Comparison of ENCODE assay signal across 17 cellular contexts in the genomic region with DNA sequence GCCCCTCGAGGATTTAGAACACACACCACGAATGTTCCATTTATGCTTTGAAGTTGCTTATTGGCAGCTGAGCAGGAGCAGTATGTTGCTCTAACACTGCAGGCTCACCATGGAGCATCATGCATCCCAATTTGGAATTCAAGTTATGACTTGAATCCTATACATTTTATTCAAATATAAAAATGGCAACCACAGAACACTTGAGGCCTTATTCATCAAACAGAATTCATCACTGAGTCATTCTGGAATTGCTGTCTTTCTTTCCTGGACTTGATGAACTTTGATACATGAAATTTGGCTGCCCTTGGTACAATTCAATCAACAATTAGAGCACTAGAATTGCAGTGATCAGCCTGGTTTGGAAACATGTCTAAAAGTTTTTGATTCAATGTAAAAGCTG. TPM values are rescaled to one million over a fixed set of nuclear protein-coding genes. Genes with fewer than 3 reads are reported as not detected.
A peak's percentile ranks its signal among the peaks of the same experiment; 100 is the strongest.
DNase-seq lines count a peak whose midpoint lies in the region; ATAC-seq, FAIRE-seq and TF ChIP-seq lines count a peak whose summit lies in the region.
"Had no signal": no experiment of that assay in that cellular context is flagged by ENCODE, and none has a peak within 500 bp of the region (broad histone marks: within the 10 kb centered on the region; RNA-seq: fewer than 3 reads in every experiment).

No MANE protein-coding gene starts in this region.

- DNase-seq in AG04450 (ENCODE audit: low read depth, low spot score): peak; percentile 38
- peak; percentile 84 for DNase-seq in LHCN-M2 (ENCODE audit: low read depth)
- peak; percentile 66 for DNase-seq in brain microvascular endothelial cell
- peak; percentile 30 for DNase-seq in hepatic stellate cell (ENCODE audit: low spot score)
- DNase-seq in GM19239 (ENCODE audit: insufficient read length, low spot score): no peak
- DNase-seq in colonic mucosa: no peak
- DNase-seq: activated T-cell treated with anti-CD3 and anti-CD28 coated beads, Interleukin-2, amount 50 U/mL, for 4 hours; amygdala; BE2C; endodermal cell; NCI-H187; stimulated activated CD4-positive, alpha-beta T cell treated with anti-CD3 and anti-CD28 coated beads, Interleukin-4, amount 100 ng/mL, for 24 hours; stimulated activated naive CD4-positive, alpha-beta T cell had no signal

- H3K9me3 ChIP-seq in AG04450 (ENCODE audit: control insufficient read depth, insufficient read depth, low read length) (no peaks in the 10 kb centered on the region), colonic mucosa (no peaks in the 10 kb centered on the region)
- H3K9me3 ChIP-seq: BE2C, HAP-1 had no signal

- intact Hi-C loops in colonic mucosa (cut with DNase I): no loop called here

- H3K27ac ChIP-seq in AG04450 (ENCODE audit: low read depth, low read length) (peak overlapping the region; percentile 40), brain microvascular endothelial cell (peak overlapping the region; percentile 79), colonic mucosa (no peak overlapping the region)

- peaks cover 45% of the 10 kb centered on the region for H3K36me3 ChIP-seq in brain microvascular endothelial cell (replicated peaks)
- no peaks in the 10 kb centered on the region for H3K36me3 ChIP-seq in colonic mucosa
- H3K36me3 ChIP-seq: BE2C, HAP-1 had no signal

- in situ Hi-C loops in brain microvascular endothelial cell (cut with HindIII; ENCODE audit: low pct_ligation_motif_present, low sequenced_read_pairs): no loop called here

- H3K27me3 ChIP-seq in AG04450 (ENCODE audit: control insufficient read depth, insufficient read depth, low read length) (no peaks in the 10 kb centered on the region), brain microvascular endothelial cell (replicated peaks) (no peaks in the 10 kb centered on the region), colonic mucosa (no peaks in the 10 kb centered on the region)
- H3K27me3 ChIP-seq: BE2C had no signal

- H3K4me3 ChIP-seq in AG04450 (ENCODE audit: low read depth, low read length): no peak overlapping the region
- no peak overlapping the region for H3K4me3 ChIP-seq in brain microvascular endothelial cell (ENCODE audit: low read depth, low read length)
- no peak overlapping the region for H3K4me3 ChIP-seq in colonic mucosa
- H3K4me3 ChIP-seq: HAP-1, K562 had no signal

- ATAC-seq in GM21381 (IDR thresholded peaks at IDR 0.05; ENCODE audit: unreplicated experiment): no peak
- ATAC-seq in activated CD4-positive, CD25-positive, alpha-beta regulatory T cell treated with anti-CD3 and anti-CD28 coated beads, Interleukin-2, amount 50 U/mL, for 24 hours: no peak
- ATAC-seq: activated T-cell treated with anti-CD3 and anti-CD28 coated beads, Interleukin-2, amount 50 U/mL, for 4 hours; K562 had no signal

- no peak for FAIRE-seq in GM19239 (lab: Jason Lieb, UNC)
- FAIRE-seq: K562 had no signal

- H3K9ac ChIP-seq in colonic mucosa (ENCODE audit: low read depth in 2 of 2, low read length in 2 of 2): no peak overlapping the region

- no peaks in the 10 kb centered on the region for H3K4me1 ChIP-seq in colonic mucosa
- H3K4me1 ChIP-seq: BE2C had no signal

- POLR2A ChIA-PET in AG04450 (lab: Yijun Ruan, JAX): interaction anchor here (0.6 to 1.0 kb wide), 3 partner anchors 13 to 40 kb away, joined by 3 to 6 read pairs (median 4); no protein-coding TSS in a partner anchor

- no peak for TF ChIP-seq CTCF in AG04450 (IDR thresholded peaks at IDR 0.05; ENCODE audit: low read depth, low read length)
- no peak for TF ChIP-seq CTCF in brain microvascular endothelial cell (IDR thresholded peaks at IDR 0.05; ENCODE audit: low read depth, low read length, missing control alignments)
- no peak for TF ChIP-seq CTCF in colonic mucosa (IDR thresholded peaks at IDR 0.05)

- CTCF ChIA-PET in AG04450 (lab: Charles Lee): interaction anchor here (0.6 to 1.1 kb wide), 4 partner anchors 70 to 486 kb away, joined by 3 to 4 read pairs (median 3); no protein-coding TSS in a partner anchor

RNA-seq across cellular contexts. Expression of a gene that starts 24.5 kb away (rescaled TPM):
- polyA plus RNA-seq in AG04450 (2011; rRNA removed): 0.48 and 0.94 TPM in 2 replicates
- polyA minus RNA-seq in AG04450 (2011; rRNA and poly(A)+ RNA removed): 19.8 and 30.4 TPM in 2 replicates
- total RNA-seq in LHCN-M2 (2014; rRNA removed) (8.0 and 9.9 TPM in 2 replicates), colonic mucosa (not detected)
- 0.67 TPM for polyA plus RNA-seq in LHCN-M2 (2012)
- total RNA-seq: activated T-cell treated with anti-CD3 and anti-CD28 coated beads, Interleukin-2, amount 50 U/mL, for 4 hours; endodermal cell; K562 had no signal
- polyA plus RNA-seq: K562 had no signal

Comparison
In these comparisons a context has a peak if more than half of its experiments do, and no peak if none do; other contexts are left out.
1. DNase-seq: peak in AG04450 (single experiment), LHCN-M2 (single experiment), brain microvascular endothelial cell (single experiment) and hepatic stellate cell (single experiment); none in GM19239 (single experiment) and colonic mucosa (single experiment).